9 cellular contexts compared by ENCODE assay signal in genomic region chr5:35815089-35815936, GRCh38. TPM values are rescaled to one million over a fixed set of nuclear protein-coding genes. Genes with fewer than 3 reads are reported as not detected.
DNase-seq lines count a peak whose midpoint lies in the region; ATAC-seq, FAIRE-seq and TF ChIP-seq lines count a peak whose summit lies in the region.
"Had no signal": no experiment of that assay in that cellular context is flagged by ENCODE, and none has a peak within 500 bp of the region (broad histone marks: within the 10 kb centered on the region; RNA-seq: fewer than 3 reads in every experiment).

No MANE protein-coding gene starts in this region.

- H3K79me2 ChIP-seq in HepG2 (ENCODE audit: insufficient read depth, low read length): no peaks in the 10 kb centered on the region

- no peaks in the 10 kb centered on the region for H3K36me3 ChIP-seq in HepG2 (replicated peaks in 1 of 2; ENCODE audit: control insufficient read depth in 1 of 2, insufficient read depth in 2 of 2, low read length in 2 of 2)
- H3K36me3 ChIP-seq in esophagus squamous epithelium: no peaks in the 10 kb centered on the region

- no TSS peak for BruUV-seq in HepG2 (replicated peaks; lab: Mats Ljungman, UMichigan)

- POLR2A ChIA-PET in HepG2 (lab: Yijun Ruan, JAX): no interaction called here

- TF ChIP-seq RAD21 in HepG2 (CRISPR knock-in tag; IDR thresholded peaks at IDR 0.05): no peak

- DNase-seq in stimulated activated CD4-positive, alpha-beta T cell treated with anti-CD3 and anti-CD28 coated beads, Interleukin-1b, Interleukin-23, amount 100 ng/mL, for 48 hours: peak; percentile 59
- DNase-seq in stimulated activated CD4-positive, alpha-beta T cell treated with anti-CD3 and anti-CD28 coated beads, Interleukin-4, amount 100 ng/mL, for 1 hour: no peak
- DNase-seq in HepG2 (ENCODE audit: low spot score) (peak; percentile 44), esophagus squamous epithelium (lab: John Stamatoyannopoulos, UW) (no peak)

- no peak overlapping the region for H3K4me2 ChIP-seq in HepG2 (ENCODE audit: low read depth, low read length)

- CTCF ChIA-PET in HepG2 (lab: Yijun Ruan, JAX; ENCODE audit: low intra/inter-chr PET ratio, low total read pairs): interaction anchor here (1.6 kb wide), 1 partner anchor 38 kb away, joined by 7 read pairs; no protein-coding TSS in a partner anchor

- peaks cover 9% of the 10 kb centered on the region for H3K4me1 ChIP-seq in HepG2 (ENCODE audit: insufficient read depth, low read length)
- H3K4me1 ChIP-seq in esophagus squamous epithelium: no peaks in the 10 kb centered on the region

- WGBS in HepG2 (ENCODE audit: low lambda C conversion rate): 26% methylated on average over 9 of the region's 10 CpGs
- 76 to 82% methylated on average over 10 of the region's 10 CpGs for WGBS in esophagus squamous epithelium, 2 donors

- ATAC-seq in HG03521 (IDR thresholded peaks at IDR 0.05; ENCODE audit: unreplicated experiment) (peak; percentile 86), HepG2 (peak; percentile 97), HG02588 (IDR thresholded peaks at IDR 0.05; ENCODE audit: unreplicated experiment) (no peak), GM21360 (IDR thresholded peaks at IDR 0.05; ENCODE audit: unreplicated experiment) (no peak)

- in situ Hi-C loops in HepG2 (cut with HindIII; ENCODE audit: extremely low pct_ligation_motif_present, low pct_unique_long_range_greater_than_20kb): no loop called here

- H3K9me3 ChIP-seq in HepG2 (ENCODE audit: low read length) (no peaks in the 10 kb centered on the region), esophagus squamous epithelium (no peaks in the 10 kb centered on the region)

- no peaks in the 10 kb centered on the region for H4K20me1 ChIP-seq in HepG2 (ENCODE audit: insufficient read depth, low read length)

- TF ChIP-seq CTCF in WI38 (IDR thresholded peaks at IDR 0.05; ENCODE audit: low read depth, low read length): peak; percentile 45
- TF ChIP-seq CTCF in HepG2 (CRISPR knock-in tag; IDR thresholded peaks at IDR 0.05): peak; percentile 69
- TF ChIP-seq CTCF in esophagus squamous epithelium (IDR thresholded peaks at IDR 0.05): peak in 3 of 6 experiments; percentile 23 to 54 (median 28)

- no peak for TF ChIP-seq POLR2A in HepG2 (IDR thresholded peaks at IDR 0.05; ENCODE audit: insufficient read depth in 1 of 2, low read depth in 2 of 2, low read length in 2 of 2)
- TF ChIP-seq POLR2A in esophagus squamous epithelium (IDR thresholded peaks at IDR 0.05): no peak

- intact Hi-C loops in HepG2 (cut with micrococcal nuclease; ENCODE audit: unreplicated experiment) (loop anchor here (1.0 kb wide), 1 partner anchor 38 kb away; no protein-coding TSS in a partner anchor), esophagus squamous epithelium (cut with DNase I) (no loop called here)

- H3K4me3 ChIP-seq in WI38 (ENCODE audit: low read depth, low read length) (no peak overlapping the region), HepG2 (replicated peaks in 1 of 3; ENCODE audit: insufficient read depth in 1 of 3, low read depth in 2 of 3, low read length in 3 of 3) (no peak overlapping the region), esophagus squamous epithelium (no peak overlapping the region)

- peak; percentile 64 for FAIRE-seq in HepG2 (lab: Jason Lieb, UNC)
- FAIRE-seq: colon had no signal

- H3K27ac ChIP-seq in HepG2 (ENCODE audit: extremely low read length, insufficient read depth, low read length): no peak overlapping the region
- H3K27ac ChIP-seq in esophagus squamous epithelium: no peak overlapping the region

- H2AFZ ChIP-seq in HepG2 (ENCODE audit: low read length): no peak overlapping the region

- H3K27me3 ChIP-seq in HepG2 (ENCODE audit: control insufficient read depth in 1 of 2, insufficient read depth in 2 of 2, low read length in 2 of 2): no peaks in the 10 kb centered on the region
- H3K27me3 ChIP-seq in esophagus squamous epithelium: no peaks in the 10 kb centered on the region

- no peak for TF ChIP-seq EP300 in HepG2 (IDR thresholded peaks at IDR 0.05; ENCODE audit: low read depth in 2 of 2, low read length in 2 of 2)
- no peak for TF ChIP-seq EP300 in HepG2 (CRISPR knock-in tag; IDR thresholded peaks at IDR 0.05; ENCODE audit: borderline replicate concordance)

- no peak overlapping the region for H3K9ac ChIP-seq in HepG2 (ENCODE audit: insufficient read depth, low read depth, low read length)

TF ChIP-seq in HepG2, 621 proteins besides CTCF, POLR2A, EP300 and RAD21 (continues in another document):
- peak; percentile 11 for TF ChIP-seq ZFP36 (IDR thresholded peaks at IDR 0.05; ENCODE audit: borderline replicate concordance, low read depth, low read length, partially characterized antibody)
- no peak for TF ChIP-seq KDM2A (CRISPR knock-in tag; IDR thresholded peaks at IDR 0.05; ENCODE audit: borderline replicate concordance, low read depth)
- TF ChIP-seq SAFB2 (CRISPR knock-in tag; IDR thresholded peaks at IDR 0.05; ENCODE audit: borderline replicate concordance, low read depth): no peak
- TF ChIP-seq ZNF710 (CRISPR knock-in tag; IDR thresholded peaks at IDR 0.05; ENCODE audit: borderline replicate concordance): no peak
- TF ChIP-seq ZNF337 (CRISPR knock-in tag; IDR thresholded peaks at IDR 0.05; ENCODE audit: borderline replicate concordance, low read depth): no peak
- TF ChIP-seq RORA (CRISPR knock-in tag; IDR thresholded peaks at IDR 0.05): 0 out of 2 replicates have a peak, but pooled peaks have one; percentile 36
- no peak for TF ChIP-seq HOXA5 (CRISPR knock-in tag; IDR thresholded peaks at IDR 0.05)
- peak; percentile 43 for TF ChIP-seq STAG1 (CRISPR knock-in tag; IDR thresholded peaks at IDR 0.05)
- no peak for TF ChIP-seq THAP7 (CRISPR knock-in tag; IDR thresholded peaks at IDR 0.05)
- TF ChIP-seq NFYC (CRISPR knock-in tag; IDR thresholded peaks at IDR 0.05): no peak
- no peak for TF ChIP-seq ATF6 (CRISPR knock-in tag; conservative IDR thresholded peaks at IDR 0.05)
- TF ChIP-seq MED1 (CRISPR knock-in tag; IDR thresholded peaks at IDR 0.05): no peak

RNA-seq across cellular contexts. Expression of gene IL7R, which starts 41.4 kb away (rescaled TPM):
- total RNA-seq in HepG2 (2016; rRNA removed; fragmentation: Illumina TruSeq; extraction: Trizol): not detected in 2 replicates
- total RNA-seq in HepG2 (2016; cell fraction: cytosol; rRNA removed; fragmentation: Illumina TruSeq; extraction: Trizol; ENCODE audit: low read depth): not detected in 2 replicates
- not detected in 2 replicates for total RNA-seq in HepG2 (2016; cell fraction: insoluble cytoplasmic fraction; rRNA removed; fragmentation: Illumina TruSeq; extraction: Trizol)
- not detected in 2 replicates for total RNA-seq in HepG2 (2016; cell fraction: membrane; rRNA removed; fragmentation: Illumina TruSeq; extraction: Trizol)
- not detected in 2 replicates for total RNA-seq in HepG2 (2016; cell fraction: nucleus; rRNA removed; fragmentation: Illumina TruSeq; extraction: Trizol)
- not detected in 2 replicates for polyA plus RNA-seq in HepG2 (2011; rRNA removed)
- polyA plus RNA-seq in HepG2 (2011; cell fraction: cytosol; rRNA removed): not detected in 2 replicates
- polyA plus RNA-seq in HepG2 (2011; cell fraction: nucleus; rRNA removed): not detected in 2 replicates
- polyA plus RNA-seq in HepG2 (2012): not detected in 2 replicates
- polyA plus RNA-seq in HepG2 (2016; cell fraction: cytosol; fragmentation: Illumina TruSeq; extraction: Trizol; ENCODE audit: low read depth): not detected in 2 replicates
- polyA plus RNA-seq in HepG2 (2016; cell fraction: insoluble cytoplasmic fraction; fragmentation: Illumina TruSeq; extraction: Trizol; ENCODE audit: low read depth): not detected in 2 replicates
- not detected in 2 replicates for polyA plus RNA-seq in HepG2 (2016; cell fraction: membrane; fragmentation: Illumina TruSeq; extraction: Trizol; ENCODE audit: low read depth)
- polyA plus RNA-seq in HepG2 (2016; cell fraction: nucleus; fragmentation: Illumina TruSeq; extraction: Trizol; ENCODE audit: insufficient read depth, low read depth): not detected in 2 replicates
- 3.3 TPM in 1 of 2 replicates, not detected in the other for polyA minus RNA-seq in HepG2 (2011; rRNA and poly(A)+ RNA removed; ENCODE audit: low replicate concordance)
- polyA minus RNA-seq in HepG2 (2011; cell fraction: cytosol; rRNA and poly(A)+ RNA removed): not detected in 2 replicates
- polyA minus RNA-seq in HepG2 (2011; cell fraction: nucleus; rRNA and poly(A)+ RNA removed): not detected in 2 replicates
- total RNA-seq in esophagus squamous epithelium: 10 to 100 TPM in 3 of 4 donors, 1 to 10 TPM in 1; 4.4 to 19.1 (median 11.1) TPM

Comparison
In these comparisons a context has a peak if more than half of its experiments do, and no peak if none do; other contexts are left out.
1. DNase-seq: peak in stimulated activated CD4-positive, alpha-beta T cell treated with anti-CD3 and anti-CD28 coated beads, Interleukin-1b, Interleukin-23, amount 100 ng/mL, for 48 hours (single experiment) and HepG2 (single experiment); none in stimulated activated CD4-positive, alpha-beta T cell treated with anti-CD3 and anti-CD28 coated beads, Interleukin-4, amount 100 ng/mL, for 1 hour (single experiment) and esophagus squamous epithelium (single experiment).
2. ATAC-seq: peak in HG03521 (single experiment) and HepG2 (single experiment); none in HG02588 (single experiment) and GM21360 (single experiment).
3. RNA of gene IL7R, which starts 41.4 kb away (total RNA-seq): 4.4 to 19.1 TPM in esophagus squamous epithelium; not detected in HepG2; every median in the first group is over 4 times any median in the second.